ENCODE assay signal across 1 cellular context in genomic region chr19:14496029-14496848, GRCh38.
A peak's percentile ranks its signal among the peaks of the same experiment; 100 is the strongest.
TF ChIP-seq lines count a peak whose summit lies in the region.

Gene GIPC1, minus strand, starts transcription at chr19:14496127. Its CDS starts 13,151 bp downstream, at chr19:14482976.

TF ChIP-seq in HepG2, 621 proteins besides CTCF, POLR2A, EP300 and RAD21 (continued from another document and continues in another):
- TF ChIP-seq AFF4 (CRISPR knock-in tag; IDR thresholded peaks at IDR 0.05) (no peak), THAP11 (CRISPR knock-in tag; IDR thresholded peaks at IDR 0.05) (peak; percentile 88), MEIS1 (CRISPR knock-in tag; IDR thresholded peaks at IDR 0.05; ENCODE audit: borderline replicate concordance) (peak; percentile 53), ASH2L (IDR thresholded peaks at IDR 0.05; ENCODE audit: insufficient read length, low read depth, low read length) (peak; percentile 4), CAMTA2 (CRISPR knock-in tag; IDR thresholded peaks at IDR 0.05; ENCODE audit: borderline replicate concordance) (no peak), ZNF446 (CRISPR knock-in tag; IDR thresholded peaks at IDR 0.05) (0 out of 2 replicates have a peak, but pooled peaks have one; percentile 19), ZBTB25 (CRISPR knock-in tag; IDR thresholded peaks at IDR 0.05) (peak; percentile 95), FOXK2 (IDR thresholded peaks at IDR 0.05) (peak; percentile 96), ZNF430 (CRISPR knock-in tag; IDR thresholded peaks at IDR 0.05) (peak; percentile 63; the same call in 1 of the 2 replicates), MXD4 (CRISPR knock-in tag; IDR thresholded peaks at IDR 0.05) (peak; percentile 57; the same call in 1 of the 2 replicates), ZNF263 (CRISPR knock-in tag; IDR thresholded peaks at IDR 0.05) (peak; percentile 44; the same call in 1 of the 2 replicates), ZMAT3 (CRISPR knock-in tag; conservative IDR thresholded peaks at IDR 0.05) (peak; percentile 83; the same call in 1 of the 2 replicates), ZNF569 (CRISPR knock-in tag; IDR thresholded peaks at IDR 0.05; ENCODE audit: borderline replicate concordance) (no peak), DMAP1 (CRISPR knock-in tag; IDR thresholded peaks at IDR 0.05) (peak; percentile 54; the same call in 1 of the 2 replicates), IRF2 (CRISPR knock-in tag; IDR thresholded peaks at IDR 0.05) (peak; percentile 78), HMGXB4 (CRISPR knock-in tag; IDR thresholded peaks at IDR 0.05; ENCODE audit: borderline replicate concordance in 1 of 2, low read depth in 1 of 2) (peak; percentile 27 to 81; a peak in 2 of 4 replicates), CSRNP2 (CRISPR knock-in tag; conservative IDR thresholded peaks at IDR 0.05; ENCODE audit: low read depth) (no peak; the same call in 1 of the 2 replicates), TBX2 (CRISPR knock-in tag; IDR thresholded peaks at IDR 0.05; ENCODE audit: borderline replicate concordance) (peak; percentile 85), SYNCRIP (IDR thresholded peaks at IDR 0.05; ENCODE audit: insufficient read depth, low read depth, low read length) (no peak), TCF7 (IDR thresholded peaks at IDR 0.05; ENCODE audit: low read depth) (no peak), ZNF574 (CRISPR knock-in tag; IDR thresholded peaks at IDR 0.05) (peak; percentile 63), ZBTB38 (CRISPR knock-in tag; IDR thresholded peaks at IDR 0.05) (no peak; the same call in 1 of the 2 replicates), ZNF354B (CRISPR knock-in tag; IDR thresholded peaks at IDR 0.05) (no peak), ZNF282 (IDR thresholded peaks at IDR 0.05; ENCODE audit: partially characterized antibody) (no peak), ZNF205 (CRISPR knock-in tag; IDR thresholded peaks at IDR 0.05) (0 out of 2 replicates have a peak, but pooled peaks have one; percentile 56), SMC3 (IDR thresholded peaks at IDR 0.05; ENCODE audit: low read length) (no peak), ZNF83 (CRISPR knock-in tag; IDR thresholded peaks at IDR 0.05; ENCODE audit: borderline replicate concordance) (no peak), NFYC (CRISPR knock-in tag; IDR thresholded peaks at IDR 0.05) (peak; percentile 93)
- TF ChIP-seq, protein P1, sequence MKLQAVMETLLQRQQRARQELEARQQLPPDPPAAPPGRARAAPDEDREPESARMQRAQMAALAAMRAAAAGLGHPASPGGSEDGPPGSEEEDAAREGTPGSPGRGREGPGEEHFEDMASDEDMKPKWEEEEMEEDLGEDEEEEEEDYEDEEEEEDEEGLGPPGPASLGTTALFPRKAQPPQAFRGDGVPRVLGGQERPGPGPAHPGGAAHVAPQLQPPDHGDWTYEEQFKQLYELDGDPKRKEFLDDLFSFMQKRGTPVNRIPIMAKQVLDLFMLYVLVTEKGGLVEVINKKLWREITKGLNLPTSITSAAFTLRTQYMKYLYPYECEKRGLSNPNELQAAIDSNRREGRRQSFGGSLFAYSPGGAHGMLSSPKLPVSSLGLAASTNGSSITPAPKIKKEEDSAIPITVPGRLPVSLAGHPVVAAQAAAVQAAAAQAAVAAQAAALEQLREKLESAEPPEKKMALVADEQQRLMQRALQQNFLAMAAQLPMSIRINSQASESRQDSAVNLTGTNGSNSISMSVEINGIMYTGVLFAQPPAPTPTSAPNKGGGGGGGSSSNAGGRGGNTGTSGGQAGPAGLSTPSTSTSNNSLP (IDR thresholded peaks at IDR 0.05; ENCODE audit: low read depth, low read length), result 0 out of 2 replicates have a peak, but pooled peaks have one; percentile 12
- TF ChIP-seq, protein P2, sequence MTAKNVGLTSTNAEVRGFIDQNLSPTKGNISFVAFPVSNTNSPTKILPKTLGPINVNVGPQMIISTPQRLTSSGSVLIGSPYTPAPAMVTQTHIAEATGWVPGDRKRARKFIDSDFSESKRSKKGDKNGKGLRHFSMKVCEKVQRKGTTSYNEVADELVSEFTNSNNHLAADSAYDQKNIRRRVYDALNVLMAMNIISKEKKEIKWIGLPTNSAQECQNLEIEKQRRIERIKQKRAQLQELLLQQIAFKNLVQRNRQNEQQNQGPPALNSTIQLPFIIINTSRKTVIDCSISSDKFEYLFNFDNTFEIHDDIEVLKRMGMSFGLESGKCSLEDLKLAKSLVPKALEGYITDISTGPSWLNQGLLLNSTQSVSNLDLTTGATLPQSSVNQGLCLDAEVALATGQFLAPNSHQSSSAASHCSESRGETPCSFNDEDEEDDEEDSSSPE (CRISPR knock-in tag; IDR thresholded peaks at IDR 0.05), result peak; percentile 87
- TF ChIP-seq, protein P3, sequence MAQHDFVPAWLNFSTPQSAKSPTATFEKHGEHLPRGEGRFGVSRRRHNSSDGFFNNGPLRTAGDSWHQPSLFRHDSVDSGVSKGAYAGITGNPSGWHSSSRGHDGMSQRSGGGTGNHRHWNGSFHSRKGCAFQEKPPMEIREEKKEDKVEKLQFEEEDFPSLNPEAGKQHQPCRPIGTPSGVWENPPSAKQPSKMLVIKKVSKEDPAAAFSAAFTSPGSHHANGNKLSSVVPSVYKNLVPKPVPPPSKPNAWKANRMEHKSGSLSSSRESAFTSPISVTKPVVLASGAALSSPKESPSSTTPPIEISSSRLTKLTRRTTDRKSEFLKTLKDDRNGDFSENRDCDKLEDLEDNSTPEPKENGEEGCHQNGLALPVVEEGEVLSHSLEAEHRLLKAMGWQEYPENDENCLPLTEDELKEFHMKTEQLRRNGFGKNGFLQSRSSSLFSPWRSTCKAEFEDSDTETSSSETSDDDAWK (CRISPR knock-in tag; IDR thresholded peaks at IDR 0.05), result no peak
- TF ChIP-seq, protein P4, sequence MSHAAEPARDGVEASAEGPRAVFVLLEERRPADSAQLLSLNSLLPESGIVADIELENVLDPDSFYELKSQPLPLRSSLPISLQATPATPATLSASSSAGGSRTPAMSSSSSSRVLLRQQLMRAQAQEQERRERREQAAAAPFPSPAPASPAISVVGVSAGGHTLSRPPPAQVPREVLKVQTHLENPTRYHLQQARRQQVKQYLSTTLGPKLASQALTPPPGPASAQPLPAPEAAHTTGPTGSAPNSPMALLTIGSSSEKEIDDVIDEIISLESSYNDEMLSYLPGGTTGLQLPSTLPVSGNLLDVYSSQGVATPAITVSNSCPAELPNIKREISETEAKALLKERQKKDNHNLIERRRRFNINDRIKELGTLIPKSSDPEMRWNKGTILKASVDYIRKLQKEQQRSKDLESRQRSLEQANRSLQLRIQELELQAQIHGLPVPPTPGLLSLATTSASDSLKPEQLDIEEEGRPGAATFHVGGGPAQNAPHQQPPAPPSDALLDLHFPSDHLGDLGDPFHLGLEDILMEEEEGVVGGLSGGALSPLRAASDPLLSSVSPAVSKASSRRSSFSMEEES (CRISPR knock-in tag; IDR thresholded peaks at IDR 0.05), result peak; percentile 96
- TF ChIP-seq, protein P5, sequence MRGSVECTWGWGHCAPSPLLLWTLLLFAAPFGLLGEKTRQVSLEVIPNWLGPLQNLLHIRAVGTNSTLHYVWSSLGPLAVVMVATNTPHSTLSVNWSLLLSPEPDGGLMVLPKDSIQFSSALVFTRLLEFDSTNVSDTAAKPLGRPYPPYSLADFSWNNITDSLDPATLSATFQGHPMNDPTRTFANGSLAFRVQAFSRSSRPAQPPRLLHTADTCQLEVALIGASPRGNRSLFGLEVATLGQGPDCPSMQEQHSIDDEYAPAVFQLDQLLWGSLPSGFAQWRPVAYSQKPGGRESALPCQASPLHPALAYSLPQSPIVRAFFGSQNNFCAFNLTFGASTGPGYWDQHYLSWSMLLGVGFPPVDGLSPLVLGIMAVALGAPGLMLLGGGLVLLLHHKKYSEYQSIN (CRISPR knock-in tag; IDR thresholded peaks at IDR 0.05; ENCODE audit: borderline replicate concordance), result no peak
- TF ChIP-seq, protein P6, sequence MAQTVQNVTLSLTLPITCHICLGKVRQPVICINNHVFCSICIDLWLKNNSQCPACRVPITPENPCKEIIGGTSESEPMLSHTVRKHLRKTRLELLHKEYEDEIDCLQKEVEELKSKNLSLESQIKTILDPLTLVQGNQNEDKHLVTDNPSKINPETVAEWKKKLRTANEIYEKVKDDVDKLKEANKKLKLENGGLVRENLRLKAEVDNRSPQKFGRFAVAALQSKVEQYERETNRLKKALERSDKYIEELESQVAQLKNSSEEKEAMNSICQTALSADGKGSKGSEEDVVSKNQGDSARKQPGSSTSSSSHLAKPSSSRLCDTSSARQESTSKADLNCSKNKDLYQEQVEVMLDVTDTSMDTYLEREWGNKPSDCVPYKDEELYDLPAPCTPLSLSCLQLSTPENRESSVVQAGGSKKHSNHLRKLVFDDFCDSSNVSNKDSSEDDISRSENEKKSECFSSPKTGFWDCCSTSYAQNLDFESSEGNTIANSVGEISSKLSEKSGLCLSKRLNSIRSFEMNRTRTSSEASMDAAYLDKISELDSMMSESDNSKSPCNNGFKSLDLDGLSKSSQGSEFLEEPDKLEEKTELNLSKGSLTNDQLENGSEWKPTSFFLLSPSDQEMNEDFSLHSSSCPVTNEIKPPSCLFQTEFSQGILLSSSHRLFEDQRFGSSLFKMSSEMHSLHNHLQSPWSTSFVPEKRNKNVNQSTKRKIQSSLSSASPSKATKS (CRISPR knock-in tag; IDR thresholded peaks at IDR 0.05), result no peak
